8 cellular contexts compared by ENCODE assay signal in genomic region chr5:64811050-64811640, GRCh38. TPM values are rescaled to one million over a fixed set of nuclear protein-coding genes. Genes with fewer than 3 reads are reported as not detected.
DNase-seq lines count a peak whose midpoint lies in the region; ATAC-seq, FAIRE-seq and TF ChIP-seq lines count a peak whose summit lies in the region.

No MANE protein-coding gene starts in this region.

- H3K27me3 Mint-ChIP-seq in activated CD8-positive, alpha-beta memory T cell treated with anti-CD3 and anti-CD28 coated beads, Interleukin-2, amount 10 ng/mL, durations not matched to agents 7 days and 5 days = no peaks in the 10 kb centered on the region

- peak; percentile 56 for ATAC-seq in HG02610 (IDR thresholded peaks at IDR 0.05; ENCODE audit: unreplicated experiment)
- no peak for ATAC-seq in activated CD8-positive, alpha-beta memory T cell treated with anti-CD3 and anti-CD28 coated beads, Interleukin-2, amount 10 ng/mL, durations not matched to agents 7 days and 5 days

- H3K9me3 Mint-ChIP-seq in activated CD8-positive, alpha-beta memory T cell treated with anti-CD3 and anti-CD28 coated beads, Interleukin-2, amount 10 ng/mL, durations not matched to agents 7 days and 5 days (ENCODE audit: low read depth) = no peaks in the 10 kb centered on the region

- peaks cover 24% of the 10 kb centered on the region for H3K36me3 Mint-ChIP-seq in activated CD8-positive, alpha-beta memory T cell treated with anti-CD3 and anti-CD28 coated beads, Interleukin-2, amount 10 ng/mL, durations not matched to agents 7 days and 5 days

- H3K27ac ChIP-seq in kidney (ENCODE audit: low read depth in 2 of 2, low read length in 2 of 2) (no peak overlapping the region), tibial nerve (no peak overlapping the region)

- peak; percentile 91 for FAIRE-seq in kidney (lab: Jason Lieb, UNC)

- CTCF ChIA-PET in activated CD8-positive, alpha-beta memory T cell treated with anti-CD3 and anti-CD28 coated beads, Interleukin-2, amount 10 ng/mL, durations not matched to agents 7 days and 5 days (lab: Charles Lee) = interaction anchor here (0.7 to 4.4 kb wide), 9 partner anchors 14 to 743 kb away, joined by 3 to 37 read pairs (median 3); partner anchors contain the start of genes ADAMTS6 and SREK1IP1

- peaks cover 23% of the 10 kb centered on the region for H3K4me1 Mint-ChIP-seq in activated CD8-positive, alpha-beta memory T cell treated with anti-CD3 and anti-CD28 coated beads, Interleukin-2, amount 10 ng/mL, durations not matched to agents 7 days and 5 days

- H3K4me1 ChIP-seq in kidney (ENCODE audit: control insufficient read depth in 1 of 2, insufficient read depth in 1 of 2, low read depth in 1 of 2, low read length in 2 of 2) (no peaks in the 10 kb centered on the region), tibial nerve (no peaks in the 10 kb centered on the region)

- TF ChIP-seq EP300 in tibial nerve (IDR thresholded peaks at IDR 0.05) = no peak

- no peak overlapping the region for H3K4me3 Mint-ChIP-seq in activated CD8-positive, alpha-beta memory T cell treated with anti-CD3 and anti-CD28 coated beads, Interleukin-2, amount 10 ng/mL, durations not matched to agents 7 days and 5 days

- no peak overlapping the region for H3K27ac Mint-ChIP-seq in activated CD8-positive, alpha-beta memory T cell treated with anti-CD3 and anti-CD28 coated beads, Interleukin-2, amount 10 ng/mL, durations not matched to agents 7 days and 5 days

- H3K9ac ChIP-seq in kidney (ENCODE audit: low read length in 2 of 2) = no peak overlapping the region

- H3K4me3 ChIP-seq in kidney (ENCODE audit: low read length in 2 of 2) (no peak overlapping the region), tibial nerve (no peak overlapping the region)

- DNase-seq in NCI-H2081 (lab: John Stamatoyannopoulos, UW) (peak; percentile 24 to 45), NCI-H2081 treated with DMSO at 0.1 percent for 48 hours (lab: John Stamatoyannopoulos, UW) (no peak), NCI-H69 (lab: John Stamatoyannopoulos, UW) (peak; percentile 81), T47D (ENCODE audit: low read depth in 1 of 2, low spot score in 1 of 2) (peak; percentile 14 to 75), kidney (no peak), tibial nerve (ENCODE audit: low spot score in 2 of 2) (no peak)
- no peak for DNase-seq in activated CD8-positive, alpha-beta memory T cell treated with anti-CD3 and anti-CD28 coated beads, Interleukin-2, amount 10 ng/mL, durations not matched to agents 7 days and 5 days

- 84 to 88% methylated on average over 1 of the region's 1 CpG for WGBS in tibial nerve, 2 donors

- intact Hi-C loops in kidney (cut with DNase I) = no loop called here

- H3K9me3 ChIP-seq in kidney (ENCODE audit: control insufficient read depth in 1 of 2, low read length in 2 of 2) (no peaks in the 10 kb centered on the region), tibial nerve (no peaks in the 10 kb centered on the region)

- no peaks in the 10 kb centered on the region for H3K27me3 ChIP-seq in tibial nerve

- H3K36me3 ChIP-seq in kidney (ENCODE audit: control insufficient read depth in 1 of 2, insufficient read depth in 2 of 2, low read length in 2 of 2) (no peaks in the 10 kb centered on the region), tibial nerve (peaks cover 0 to 42% (median 0%) of the 10 kb centered on the region in 3 donors)

- TF ChIP-seq CTCF in kidney (IDR thresholded peaks at IDR 0.05; ENCODE audit: borderline replicate concordance, extremely low read depth, insufficient read depth) (peak; percentile 49), tibial nerve (IDR thresholded peaks at IDR 0.05) (peak; percentile 38 to 62 (median 50))

- in situ Hi-C loops in T47D (cut with HindIII; ENCODE audit: low pct_unique_long_range_greater_than_20kb, low sequenced_read_pairs) = no loop called here

- TF ChIP-seq POLR2A in tibial nerve (IDR thresholded peaks at IDR 0.05) = no peak

RNA-seq across cellular contexts. Expression of gene CWC27, which starts 42.4 kb away (rescaled TPM):
- total RNA-seq in kidney = 17.3 TPM
- polyA plus RNA-seq in kidney (ENCODE audit: insufficient read depth, low read depth, low replicate concordance) = 16.5 TPM
- total RNA-seq in tibial nerve = 10 to 100 TPM in 3 of 4 donors, 1 to 10 TPM in 1; 8.8 to 38.1 (median 17.6) TPM
- 10 to 100 TPM; 24.2 to 27.0 TPM for total RNA-seq in activated CD8-positive, alpha-beta memory T cell treated with anti-CD3 and anti-CD28 coated beads, Interleukin-2, amount 10 ng/mL, durations not matched to agents 7 days and 5 days

RNA-seq across cellular contexts. Expression of gene SREK1IP1, which starts 42.7 kb away (rescaled TPM):
- 16.8 TPM for total RNA-seq in kidney
- 21.8 TPM for polyA plus RNA-seq in kidney (ENCODE audit: insufficient read depth, low read depth, low replicate concordance)
- 10 to 100 TPM in 2 of 4 donors, 1 to 10 TPM in 2; 7.5 to 11.6 (median 10.2) TPM for total RNA-seq in tibial nerve
- 10 to 100 TPM; 25.2 to 28.8 TPM for total RNA-seq in activated CD8-positive, alpha-beta memory T cell treated with anti-CD3 and anti-CD28 coated beads, Interleukin-2, amount 10 ng/mL, durations not matched to agents 7 days and 5 days

Comparison
In these comparisons a context has a peak if more than half of its experiments do, and no peak if none do; other contexts are left out.
1. DNase-seq: peak in NCI-H2081 (2 of 2), NCI-H69 (single experiment) and T47D (2 of 2); none in NCI-H2081 treated with DMSO at 0.1 percent for 48 hours (single experiment), kidney (single experiment), tibial nerve (0 of 2) and activated CD8-positive, alpha-beta memory T cell treated with anti-CD3 and anti-CD28 coated beads, Interleukin-2, amount 10 ng/mL, durations not matched to agents 7 days and 5 days (single experiment).